11 cellular contexts compared by ENCODE assay signal in genomic region chrX:44903842-44904530, GRCh38. TPM values are rescaled to one million over a fixed set of nuclear protein-coding genes. Genes with fewer than 3 reads are reported as not detected.
DNase-seq lines count a peak whose midpoint lies in the region; ATAC-seq and TF ChIP-seq lines count a peak whose summit lies in the region.
"Had no signal": no experiment of that assay in that cellular context is flagged by ENCODE, and none has a peak within 500 bp of the region (broad histone marks: within the 10 kb centered on the region; RNA-seq: fewer than 3 reads in every experiment).

No MANE protein-coding gene starts in this region.

- H2AFZ ChIP-seq in OCI-LY7 (ENCODE audit: low read length) (no peak overlapping the region), fibroblast of lung (ENCODE audit: low read length) (no peak overlapping the region)

- H3K4me2 ChIP-seq in OCI-LY7 (ENCODE audit: low read length) (peak overlapping the region; percentile 75), fibroblast of lung (ENCODE audit: extremely low read depth, insufficient read depth, low read length) (peak overlapping the region; percentile 13)

- BruUV-seq in OCI-LY7 (replicated peaks; lab: Mats Ljungman, UMichigan) = no TSS peak

- H4K20me1 ChIP-seq in OCI-LY7 (ENCODE audit: insufficient read depth, low read length) (no peaks in the 10 kb centered on the region), fibroblast of lung (ENCODE audit: control insufficient read depth, extremely low read depth, insufficient read depth, low read length) (no peaks in the 10 kb centered on the region)

- no peak overlapping the region for H3K9ac ChIP-seq in fibroblast of lung (ENCODE audit: insufficient read depth, low read length)

- DNase-seq in CD4-positive, CD25-positive, alpha-beta regulatory T cell = peak in 1 of 3 donors; percentile 22
- DNase-seq in OCI-LY7 (ENCODE audit: low spot score) (peak; percentile 49), fibroblast of lung (ENCODE audit: low read depth in 2 of 2) (no peak), HK-2 (ENCODE audit: unreplicated experiment) (no peak), D341Med (ENCODE audit: low spot score) (no peak), dedifferentiated amniotic fluid mesenchymal stem cell (ENCODE audit: extremely low spot score) (no peak)
- DNase-seq: anterior cingulate cortex, kidney glomerular epithelial cell, NCI-H774 had no signal

- intact Hi-C loops in OCI-LY7 (cut with micrococcal nuclease; ENCODE audit: unreplicated experiment) = no loop called here

- peaks cover 6 to 12% of the 10 kb centered on the region in 2 experiments for H3K9me3 ChIP-seq in CD4-positive, CD25-positive, alpha-beta regulatory T cell (ENCODE audit: control insufficient read depth in 2 of 2, low read length in 2 of 2)
- H3K9me3 ChIP-seq in OCI-LY7 (ENCODE audit: low read length) = no peaks in the 10 kb centered on the region
- no peaks in the 10 kb centered on the region for H3K9me3 ChIP-seq in fibroblast of lung (ENCODE audit: control insufficient read depth, insufficient read depth, low read depth, low read length)

- peaks cover 34% of the 10 kb centered on the region for H3K4me1 ChIP-seq in CD4-positive, CD25-positive, alpha-beta regulatory T cell (ENCODE audit: control insufficient read depth, insufficient read depth, low read length, poor library complexity, severe bottlenecking)
- peaks cover 81% of the 10 kb centered on the region for H3K4me1 ChIP-seq in OCI-LY7 (ENCODE audit: insufficient read depth, low read length, poor library complexity, severe bottlenecking)
- H3K4me1 ChIP-seq in fibroblast of lung (ENCODE audit: control insufficient read depth, extremely low read depth, insufficient read depth, low read length) = no peaks in the 10 kb centered on the region

- no peaks in the 10 kb centered on the region for H3K27me3 ChIP-seq in CD4-positive, CD25-positive, alpha-beta regulatory T cell (ENCODE audit: control insufficient read depth, insufficient read depth, low read length)
- no peaks in the 10 kb centered on the region for H3K27me3 ChIP-seq in fibroblast of lung (ENCODE audit: control insufficient read depth, insufficient read depth, low read length)

- no peaks in the 10 kb centered on the region for H3K36me3 ChIP-seq in CD4-positive, CD25-positive, alpha-beta regulatory T cell (ENCODE audit: control insufficient read depth, insufficient read depth, low read length)
- H3K36me3 ChIP-seq in OCI-LY7 (ENCODE audit: insufficient read depth, low read length) (peaks cover 5% of the 10 kb centered on the region; the same call in 1 of the 2 replicates), fibroblast of lung (ENCODE audit: control insufficient read depth, insufficient read depth, low read length) (no peaks in the 10 kb centered on the region)

- peaks cover 12% of the 10 kb centered on the region for H3K36me3 Mint-ChIP-seq in CD4-positive, CD25-positive, alpha-beta regulatory T cell

- ATAC-seq in CD4-positive, CD25-positive, alpha-beta regulatory T cell (ENCODE audit: low read depth in 2 of 2) = no peak
- peak; percentile 34 for ATAC-seq in GM19463 (IDR thresholded peaks at IDR 0.05; ENCODE audit: unreplicated experiment)
- ATAC-seq in HG03135 (IDR thresholded peaks at IDR 0.05; ENCODE audit: unreplicated experiment) = no peak

- H3K27ac ChIP-seq in CD4-positive, CD25-positive, alpha-beta regulatory T cell (ENCODE audit: insufficient read depth, low read length, poor library complexity, severe bottlenecking) = no peak overlapping the region
- H3K27ac ChIP-seq in OCI-LY7 (ENCODE audit: low read depth, low read length, poor library complexity, severe bottlenecking) (peak overlapping the region; percentile 63), fibroblast of lung (ENCODE audit: insufficient read depth, low read length) (peak overlapping the region; percentile 23)

- H3K27me3 Mint-ChIP-seq in CD4-positive, CD25-positive, alpha-beta regulatory T cell = no peaks in the 10 kb centered on the region

- no peak for TF ChIP-seq CTCF in OCI-LY7 (conservative IDR thresholded peaks at IDR 0.05; ENCODE audit: low read length)
- TF ChIP-seq CTCF in fibroblast of lung (conservative IDR thresholded peaks at IDR 0.05 in 1 of 2, IDR thresholded peaks at IDR 0.05 in 1 of 2; ENCODE audit: low read depth in 1 of 2, low read length in 2 of 2) = no peak

- H3K4me3 ChIP-seq in CD4-positive, CD25-positive, alpha-beta regulatory T cell (ENCODE audit: low read depth, low read length) = no peak overlapping the region
- H3K4me3 ChIP-seq in OCI-LY7 (ENCODE audit: low read depth, low read length, poor library complexity, severe bottlenecking) (peak overlapping the region; percentile 59), fibroblast of lung (replicated peaks in 1 of 4; ENCODE audit: control extremely low read depth in 1 of 4, insufficient read depth in 1 of 4, low read depth in 3 of 4, low read length in 4 of 4) (no peak overlapping the region)

- H3K4me3 Mint-ChIP-seq in CD4-positive, CD25-positive, alpha-beta regulatory T cell = peak overlapping the region in 3 of 4 donors; percentile 7 to 54 (median 23)

- CTCF ChIA-PET in OCI-LY7 (lab: Charles Lee; ENCODE audit: unreplicated experiment) = no interaction called here

- H3K79me2 ChIP-seq in OCI-LY7 (ENCODE audit: insufficient read depth, low read depth, low read length) = peaks cover 100% of the 10 kb centered on the region
- H3K79me2 ChIP-seq in fibroblast of lung (ENCODE audit: control insufficient read depth, insufficient read depth, low read length) = peaks cover 72% of the 10 kb centered on the region

- H3K27ac Mint-ChIP-seq in CD4-positive, CD25-positive, alpha-beta regulatory T cell = peak overlapping the region in 1 of 3 donors; percentile 23

- H3K9me3 Mint-ChIP-seq in CD4-positive, CD25-positive, alpha-beta regulatory T cell = peaks cover 0 to 13% (median 6%) of the 10 kb centered on the region in 7 donors

- H3K4me1 Mint-ChIP-seq in CD4-positive, CD25-positive, alpha-beta regulatory T cell = peaks cover 32 to 80% (median 62%) of the 10 kb centered on the region in 4 donors

- POLR2A ChIA-PET in OCI-LY7 (lab: Charles Lee) = interaction anchor here (0.6 to 0.9 kb wide), 2 partner anchors 31 to 165 kb away, joined by 4 to 7 read pairs; partner anchors contain the start of gene KDM6A

- no peaks in the 10 kb centered on the region for H3K9me2 ChIP-seq in OCI-LY7 (ENCODE audit: insufficient read depth, low read length)

RNA-seq across cellular contexts. Expression of gene KDM6A, which starts 31.0 kb away (rescaled TPM):
- 116 TPM for total RNA-seq in CD4-positive, CD25-positive, alpha-beta regulatory T cell
- 10 to 100 TPM in 3 of 4 donors, 1 to 10 TPM in 1; 9.2 to 20.9 (median 19.1) TPM for polyA plus RNA-seq in CD4-positive, CD25-positive, alpha-beta regulatory T cell
- 18.8 and 20.5 TPM in 2 replicates for total RNA-seq in OCI-LY7 (2014; rRNA removed; shearing (Covaris generic))
- total RNA-seq in OCI-LY7 (2022) (23.4 and 29.5 TPM in 2 replicates), fibroblast of lung (13.6 and 28.4 TPM in 2 replicates)
- 13.4 and 13.8 TPM in 2 replicates for polyA plus RNA-seq in fibroblast of lung
- 7.6 and 8.0 TPM in 2 replicates for polyA plus RNA-seq in fibroblast of lung (2012)
- polyA minus RNA-seq in fibroblast of lung (ENCODE audit: low replicate concordance) = 7.5 and 32.5 TPM in 2 replicates
